ENCODE assay signal across 25 cellular contexts in genomic region chr6:79964607-79965081, GRCh38. TPM values are rescaled to one million over a fixed set of nuclear protein-coding genes. Genes with fewer than 3 reads are reported as not detected.
DNase-seq lines count a peak whose midpoint lies in the region; ATAC-seq and TF ChIP-seq lines count a peak whose summit lies in the region.
"Had no signal": no experiment of that assay in that cellular context is flagged by ENCODE, and none has a peak within 500 bp of the region (broad histone marks: within the 10 kb centered on the region; RNA-seq: fewer than 3 reads in every experiment).

No MANE protein-coding gene starts in this region.

- no peak overlapping the region for H3K4me3 Mint-ChIP-seq in activated CD4-positive, alpha-beta T cell treated with anti-CD3 and anti-CD28 coated beads, Interleukin-2, amount 10 ng/mL, durations not matched to agents 7 days and 5 days
- H3K4me3 Mint-ChIP-seq in GM23338: no peak overlapping the region
- no peak overlapping the region for H3K4me3 Mint-ChIP-seq in osteocyte (ENCODE audit: unreplicated experiment)
- H3K4me3 Mint-ChIP-seq: CD4-positive, CD25-positive, alpha-beta regulatory T cell; HFFc6; naive B cell had no signal

- no peaks in the 10 kb centered on the region for H3K9me2 ChIP-seq in GM23338 (ENCODE audit: insufficient read depth)

- H3K27ac Mint-ChIP-seq in activated CD4-positive, alpha-beta T cell treated with anti-CD3 and anti-CD28 coated beads, Interleukin-2, amount 10 ng/mL, durations not matched to agents 7 days and 5 days: peak overlapping the region; percentile 68
- H3K27ac Mint-ChIP-seq in GM23338 (no peak overlapping the region), osteocyte (ENCODE audit: unreplicated experiment) (no peak overlapping the region)
- H3K27ac Mint-ChIP-seq: CD4-positive, CD25-positive, alpha-beta regulatory T cell; HFFc6; naive B cell had no signal

- H4K20me1 ChIP-seq in GM23338 (replicated peaks; ENCODE audit: insufficient read depth) (no peaks in the 10 kb centered on the region), osteoblast (ENCODE audit: insufficient read depth, low read length) (no peaks in the 10 kb centered on the region)

- no peaks in the 10 kb centered on the region for H3K79me2 ChIP-seq in GM23338 (replicated peaks; ENCODE audit: insufficient read depth)
- H3K79me2 ChIP-seq in osteoblast (ENCODE audit: insufficient read depth, low read length): no peaks in the 10 kb centered on the region

- H3K36me3 ChIP-seq in GM23338 (ENCODE audit: insufficient read depth) (no peaks in the 10 kb centered on the region), osteoblast (ENCODE audit: insufficient read depth, low read length) (no peaks in the 10 kb centered on the region)
- H3K36me3 ChIP-seq: gastrocnemius medialis, neutrophil had no signal

- H3K9me3 Mint-ChIP-seq in activated CD4-positive, alpha-beta T cell treated with anti-CD3 and anti-CD28 coated beads, Interleukin-2, amount 10 ng/mL, durations not matched to agents 7 days and 5 days: peaks cover 15% of the 10 kb centered on the region
- peaks cover 38% of the 10 kb centered on the region for H3K9me3 Mint-ChIP-seq in GM23338
- H3K9me3 Mint-ChIP-seq in osteocyte (ENCODE audit: unreplicated experiment): peaks cover 4% of the 10 kb centered on the region
- H3K9me3 Mint-ChIP-seq: HFFc6 had no signal

- H3K27me3 Mint-ChIP-seq in activated CD4-positive, alpha-beta T cell treated with anti-CD3 and anti-CD28 coated beads, Interleukin-2, amount 10 ng/mL, durations not matched to agents 7 days and 5 days: peaks cover 19% of the 10 kb centered on the region
- H3K27me3 Mint-ChIP-seq in GM23338 (ENCODE audit: insufficient read depth, low read depth, poor library complexity) (peaks cover 4% of the 10 kb centered on the region), osteocyte (ENCODE audit: unreplicated experiment) (peaks cover 51% of the 10 kb centered on the region)

- H3K36me3 Mint-ChIP-seq in activated CD4-positive, alpha-beta T cell treated with anti-CD3 and anti-CD28 coated beads, Interleukin-2, amount 10 ng/mL, durations not matched to agents 7 days and 5 days (ENCODE audit: low read depth): no peaks in the 10 kb centered on the region
- H3K36me3 Mint-ChIP-seq in GM23338 (ENCODE audit: low read depth) (peaks cover 13% of the 10 kb centered on the region; the same call in 2 of the 3 replicates), osteocyte (ENCODE audit: unreplicated experiment) (no peaks in the 10 kb centered on the region)

- no peaks in the 10 kb centered on the region for H3K9me3 ChIP-seq in osteoblast (ENCODE audit: low read depth, low read length)
- H3K9me3 ChIP-seq: neutrophil had no signal

- no peak for DNase-seq in activated CD4-positive, alpha-beta T cell treated with anti-CD3 and anti-CD28 coated beads, Interleukin-2, amount 10 ng/mL, durations not matched to agents 7 days and 5 days
- no peak for DNase-seq in activated CD4-positive, alpha-beta T cell treated with anti-CD3 and anti-CD28 coated beads for 1 hour
- DNase-seq in GM23338 (ENCODE audit: low spot score): no peak
- DNase-seq in T-helper 9 cell: peak; percentile 9
- DNase-seq in osteoblast (ENCODE audit: insufficient read length, low spot score, missing footprints): peak; percentile 45
- no peak for DNase-seq in GM10248 (ENCODE audit: extremely low spot score)
- no peak for DNase-seq in osteocyte (ENCODE audit: extremely low spot score, unreplicated experiment)
- no peak for DNase-seq in NCI-H2171 (lab: John Stamatoyannopoulos, UW)
- DNase-seq: activated naive CD4-positive, alpha-beta T cell; activated T-cell treated with anti-CD3 and anti-CD28 coated beads, Interleukin-2, amount 50 U/mL, for 48 hours; amygdala; CD4-positive, CD25-positive, alpha-beta regulatory T cell; EL; gastrocnemius medialis; GOT3; HFFc6; kidney glomerular epithelial cell; naive B cell; NCI-H1048; NCI-H2171 treated with DMSO at 0.1 percent for 48 hours; NCI-H524; stimulated activated naive CD4-positive, alpha-beta T cell had no signal

- H3K27me3 ChIP-seq in GM23338 (ENCODE audit: insufficient read depth) (no peaks in the 10 kb centered on the region), osteoblast (ENCODE audit: insufficient read depth, low read length) (peaks cover 8% of the 10 kb centered on the region)
- H3K27me3 ChIP-seq: gastrocnemius medialis had no signal

- TF ChIP-seq CTCF in GM23338 (conservative IDR thresholded peaks at IDR 0.05; ENCODE audit: low read depth in 2 of 2): no peak
- no peak for TF ChIP-seq CTCF in osteoblast (IDR thresholded peaks at IDR 0.05; ENCODE audit: extremely low read depth, low read depth, low read length)
- TF ChIP-seq CTCF in GM10248 (IDR thresholded peaks at IDR 0.05; ENCODE audit: control extremely low read depth, extremely low read depth, low read depth, missing control alignments): no peak
- no peak for TF ChIP-seq CTCF in osteocyte (IDR thresholded peaks at IDR 0.05)

- H2AFZ ChIP-seq in GM23338 (peak overlapping the region; percentile 66; the same call in 1 of the 2 replicates), osteoblast (ENCODE audit: low read length) (no peak overlapping the region)

- H3K4me3 ChIP-seq in GM23338 (no peak overlapping the region), osteoblast (ENCODE audit: insufficient read depth, low read length) (no peak overlapping the region)
- H3K4me3 ChIP-seq: gastrocnemius medialis had no signal

- no peak for ATAC-seq in GM23338
- ATAC-seq: gastrocnemius medialis, Right ventricle myocardium inferior, SK-N-SH treated with all-trans-retinoic acid at 6 μM for 48 hours had no signal

- CTCF ChIA-PET in activated CD4-positive, alpha-beta T cell treated with anti-CD3 and anti-CD28 coated beads, Interleukin-2, amount 10 ng/mL, durations not matched to agents 7 days and 5 days (lab: Charles Lee): interaction anchor here (0.9 to 1.0 kb wide), 2 partner anchors 11 to 21 kb away, joined by 3 to 4 read pairs; no protein-coding TSS in a partner anchor
- CTCF ChIA-PET in GM10248 (lab: Yijun Ruan, JAX): interaction anchor here (1.3 to 3.2 kb wide), 3 partner anchors 13 to 20 kb away, joined by 3 to 13 read pairs (median 4); no protein-coding TSS in a partner anchor

- peaks cover 7% of the 10 kb centered on the region for H3K4me1 Mint-ChIP-seq in activated CD4-positive, alpha-beta T cell treated with anti-CD3 and anti-CD28 coated beads, Interleukin-2, amount 10 ng/mL, durations not matched to agents 7 days and 5 days
- no peaks in the 10 kb centered on the region for H3K4me1 Mint-ChIP-seq in GM23338
- H3K4me1 Mint-ChIP-seq in osteocyte (ENCODE audit: unreplicated experiment): no peaks in the 10 kb centered on the region
- H3K4me1 Mint-ChIP-seq: CD4-positive, CD25-positive, alpha-beta regulatory T cell; naive B cell had no signal

- POLR2A ChIA-PET in activated CD4-positive, alpha-beta T cell treated with anti-CD3 and anti-CD28 coated beads, Interleukin-2, amount 10 ng/mL, durations not matched to agents 7 days and 5 days (lab: Charles Lee): no interaction called here
- POLR2A ChIA-PET in GM10248 (lab: Yijun Ruan, JAX): no interaction called here

- H3K4me1 ChIP-seq in GM23338 (ENCODE audit: insufficient read depth) (no peaks in the 10 kb centered on the region), osteoblast (ENCODE audit: insufficient read depth, low read length) (no peaks in the 10 kb centered on the region)
- H3K4me1 ChIP-seq: gastrocnemius medialis had no signal

- no peaks in the 10 kb centered on the region for H3F3A ChIP-seq in GM23338 (replicated peaks; ENCODE audit: low read depth)

- H3K4me2 ChIP-seq in GM23338 (no peak overlapping the region), osteoblast (ENCODE audit: insufficient read depth, low read length) (no peak overlapping the region)

- no peak overlapping the region for H3K27ac ChIP-seq in GM23338 (ENCODE audit: low read depth)
- H3K27ac ChIP-seq in osteoblast (ENCODE audit: low read depth, low read length): no peak overlapping the region
- H3K27ac ChIP-seq: gastrocnemius medialis, neutrophil had no signal

TF ChIP-seq in GM23338, 12 proteins besides CTCF, POLR2A, EP300 and RAD21 (continues in another document):
- TF ChIP-seq POLR2AphosphoS5 (IDR thresholded peaks at IDR 0.05; ENCODE audit: low read depth) (no peak), STAT1 (IDR thresholded peaks at IDR 0.05; ENCODE audit: unreplicated experiment) (no peak), CREB1 (CRISPR knock-in tag; IDR thresholded peaks at IDR 0.05; ENCODE audit: low read depth) (no peak), ZNF331 (CRISPR knock-in tag; IDR thresholded peaks at IDR 0.05; ENCODE audit: low read depth) (no peak)

RNA-seq across cellular contexts. Expression of gene ELOVL4, which starts 17.3 kb away (rescaled TPM):
- 1 to 10 TPM in 1 of 2 experiments, under 1 TPM in 1; 0.79 to 1.1 TPM for total RNA-seq in activated CD4-positive, alpha-beta T cell treated with anti-CD3 and anti-CD28 coated beads, Interleukin-2, amount 10 ng/mL, durations not matched to agents 7 days and 5 days
- 13.3 and 18.7 TPM in 2 replicates for total RNA-seq in GM23338 (2014; rRNA removed; shearing (Covaris generic))
- polyA plus RNA-seq in GM23338 (2016; fragmentation: Nextera tagmentation; extraction: Ambion mirVana): 15.1 and 16.8 TPM in 2 replicates
- total RNA-seq in osteoblast: 6.8 and 7.6 TPM in 2 replicates
- 4.8 and 6.0 TPM in 2 replicates for total RNA-seq in osteocyte
- total RNA-seq: CD4-positive, CD25-positive, alpha-beta regulatory T cell had no signal

RNA-seq across cellular contexts. Expression of gene TTK, which starts 39.8 kb away (rescaled TPM):
- total RNA-seq in activated CD4-positive, alpha-beta T cell treated with anti-CD3 and anti-CD28 coated beads, Interleukin-2, amount 10 ng/mL, durations not matched to agents 7 days and 5 days: 10 to 100 TPM; 40.7 to 52.5 TPM
- total RNA-seq in GM23338 (2014; rRNA removed; shearing (Covaris generic)): 78.5 and 79.6 TPM in 2 replicates
- polyA plus RNA-seq in GM23338 (2016; fragmentation: Nextera tagmentation; extraction: Ambion mirVana): 39.5 and 50.7 TPM in 2 replicates
- total RNA-seq in osteoblast: 4.0 and 4.4 TPM in 2 replicates
- 4.3 and 4.5 TPM in 2 replicates for total RNA-seq in osteocyte

Comparison
In these comparisons a context has a peak if more than half of its experiments do, and no peak if none do; other contexts are left out.
1. DNase-seq: peak in T-helper 9 cell (single experiment) and osteoblast (single experiment); none in activated CD4-positive, alpha-beta T cell treated with anti-CD3 and anti-CD28 coated beads, Interleukin-2, amount 10 ng/mL, durations not matched to agents 7 days and 5 days (single experiment), activated CD4-positive, alpha-beta T cell treated with anti-CD3 and anti-CD28 coated beads for 1 hour (single experiment), GM23338 (single experiment), GM10248 (single experiment), osteocyte (single experiment) and NCI-H2171 (single experiment).